ENCODE assay signal across 21 cellular contexts in the genomic region with DNA sequence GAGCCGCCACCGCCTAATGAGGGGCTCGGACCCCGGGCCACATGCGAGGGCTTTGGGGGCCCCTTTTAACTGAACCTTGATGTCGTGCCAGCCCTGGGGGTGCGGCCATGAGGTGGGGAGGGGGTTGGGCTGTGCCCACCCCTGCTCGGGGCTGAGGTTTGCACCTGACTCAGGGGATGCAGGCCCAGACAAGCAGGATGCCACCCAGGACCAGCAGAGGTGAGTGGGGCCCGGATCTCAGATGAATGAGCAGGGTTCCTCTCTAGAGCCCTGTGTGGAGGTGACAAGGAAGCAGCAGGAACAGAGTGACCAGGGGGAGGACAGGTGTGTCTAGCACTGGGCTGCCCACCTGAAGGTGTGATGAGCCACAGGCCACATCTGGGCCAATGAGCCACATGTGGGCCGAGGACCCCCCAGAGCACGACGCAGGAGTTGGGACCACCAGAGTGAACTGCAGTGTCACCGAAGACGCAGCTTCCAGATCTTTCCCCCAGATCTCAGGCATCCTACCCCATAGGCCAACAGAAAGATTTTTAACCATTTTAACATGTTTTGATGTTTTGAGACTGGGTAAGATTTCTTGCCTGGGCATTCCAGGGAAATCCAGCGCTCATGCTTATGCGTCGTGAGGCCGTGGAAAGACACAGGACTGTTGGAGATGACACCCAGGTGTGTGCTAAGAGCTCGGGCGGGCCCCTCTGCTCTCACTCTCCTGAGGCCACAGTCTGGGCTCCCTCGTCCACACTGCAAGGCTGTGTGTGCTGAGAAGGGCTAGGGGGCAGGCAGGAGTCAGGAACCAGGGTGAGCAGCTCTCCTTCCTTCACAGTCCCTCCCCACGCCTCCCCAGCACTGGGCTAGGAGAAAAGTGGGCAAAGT.
A peak's percentile ranks its signal among the peaks of the same experiment; 100 is the strongest.
DNase-seq lines count a peak whose midpoint lies in the region; ATAC-seq and TF ChIP-seq lines count a peak whose summit lies in the region.
"Had no signal": no experiment of that assay in that cellular context is flagged by ENCODE, and none has a peak within 500 bp of the region (broad histone marks: within the 10 kb centered on the region; RNA-seq: fewer than 3 reads in every experiment).

No MANE protein-coding gene starts in this region.

- H3K36me3 Mint-ChIP-seq in Caco-2 (ENCODE audit: insufficient read depth, unreplicated experiment): no peaks in the 10 kb centered on the region
- no peaks in the 10 kb centered on the region for H3K36me3 Mint-ChIP-seq in neural crest cell (ENCODE audit: low read depth)
- H3K36me3 Mint-ChIP-seq in endothelial cell (ENCODE audit: low read depth, unreplicated experiment): no peaks in the 10 kb centered on the region
- H3K36me3 Mint-ChIP-seq: activated naive CD4-positive, alpha-beta T cell treated with anti-CD3 and anti-CD28 coated beads, Interleukin-2, amount 10 ng/mL, durations not matched to agents 7 days and 5 days had no signal

- no peaks in the 10 kb centered on the region for H3K27me3 ChIP-seq in Caco-2 (replicated peaks; ENCODE audit: control insufficient read depth, insufficient read depth, low read length)
- H3K27me3 ChIP-seq: breast epithelium, sigmoid colon, thyroid gland had no signal

- no peak overlapping the region for H3K4me3 Mint-ChIP-seq in Caco-2 (ENCODE audit: unreplicated experiment)
- H3K4me3 Mint-ChIP-seq in neural crest cell: no peak overlapping the region
- H3K4me3 Mint-ChIP-seq in endothelial cell (ENCODE audit: unreplicated experiment): no peak overlapping the region
- H3K4me3 Mint-ChIP-seq: activated naive CD4-positive, alpha-beta T cell treated with anti-CD3 and anti-CD28 coated beads, Interleukin-2, amount 10 ng/mL, durations not matched to agents 7 days and 5 days; naive thymus-derived CD8-positive, alpha-beta T cell; stimulated activated naive CD8-positive, alpha-beta T cell treated with anti-CD3 and anti-CD28 coated beads, Interleukin-15, amount 100 ng/mL, for 72 hours had no signal

- intact Hi-C loops in Caco-2 (cut with micrococcal nuclease; ENCODE audit: unreplicated experiment): loop anchor here (1.0 to 5.0 kb wide), 3 partner anchors 9 to 102 kb away; no protein-coding TSS in a partner anchor

- H3K4me1 ChIP-seq in Caco-2: peaks cover 27% of the 10 kb centered on the region; the same call in 1 of the 2 replicates
- H3K4me1 ChIP-seq: breast epithelium, sigmoid colon had no signal

- BruUV-seq in Caco-2 (replicated peaks; lab: Mats Ljungman, UMichigan): no TSS peak

- H3K27me3 Mint-ChIP-seq in Caco-2 (ENCODE audit: insufficient read depth, unreplicated experiment): no peaks in the 10 kb centered on the region
- no peaks in the 10 kb centered on the region for H3K27me3 Mint-ChIP-seq in neural crest cell (ENCODE audit: low read depth)
- peaks cover 5% of the 10 kb centered on the region for H3K27me3 Mint-ChIP-seq in endothelial cell (ENCODE audit: unreplicated experiment)
- H3K27me3 Mint-ChIP-seq: activated naive CD4-positive, alpha-beta T cell treated with anti-CD3 and anti-CD28 coated beads, Interleukin-2, amount 10 ng/mL, durations not matched to agents 7 days and 5 days had no signal

- peak; percentile 53 to 74 for DNase-seq in Caco-2
- peak; percentile 96 for DNase-seq in SK-N-DZ (ENCODE audit: low spot score)
- DNase-seq in iPS-NIHi11 (ENCODE audit: low spot score): peak; percentile 48
- no peak for DNase-seq in neural crest cell (ENCODE audit: low read depth, low spot score)
- no peak for DNase-seq in endothelial cell (ENCODE audit: low spot score)
- no peak for DNase-seq in NCI-H2107 treated with DMSO at 0.1 percent for 48 hours (lab: John Stamatoyannopoulos, UW; ENCODE audit: unreplicated experiment)
- DNase-seq: activated CD4-positive, alpha-beta T cell treated with anti-CD3 and anti-CD28 coated beads, Interleukin-2, amount 50 U/mL, for 1 hour; activated naive CD4-positive, alpha-beta T cell treated with anti-CD3 and anti-CD28 coated beads, Interleukin-2, amount 10 ng/mL, durations not matched to agents 7 days and 5 days; amygdala; DND-41; naive thymus-derived CD8-positive, alpha-beta T cell; NCI-H1048; NCI-H1694 treated with DMSO at 0.1 percent for 48 hours; sigmoid colon; SK-N-SH; stimulated activated CD4-positive, alpha-beta T cell treated with anti-CD3 and anti-CD28 coated beads, Interleukin-15, amount 100 ng/mL, for 24 hours; stimulated activated naive CD8-positive, alpha-beta T cell treated with anti-CD3 and anti-CD28 coated beads, Interleukin-15, amount 100 ng/mL, for 72 hours; thyroid gland had no signal

- H3K27ac Mint-ChIP-seq in Caco-2 (ENCODE audit: unreplicated experiment) (no peak overlapping the region), neural crest cell (ENCODE audit: unreplicated experiment) (peak overlapping the region; percentile 59), endothelial cell (ENCODE audit: unreplicated experiment) (no peak overlapping the region)
- H3K27ac Mint-ChIP-seq: activated naive CD4-positive, alpha-beta T cell treated with anti-CD3 and anti-CD28 coated beads, Interleukin-2, amount 10 ng/mL, durations not matched to agents 7 days and 5 days; naive thymus-derived CD8-positive, alpha-beta T cell; stimulated activated naive CD8-positive, alpha-beta T cell treated with anti-CD3 and anti-CD28 coated beads, Interleukin-15, amount 100 ng/mL, for 72 hours had no signal

- H3K4me1 Mint-ChIP-seq in Caco-2 (ENCODE audit: low read depth, unreplicated experiment) (peaks cover 22% of the 10 kb centered on the region), neural crest cell (peaks cover 28% of the 10 kb centered on the region), endothelial cell (ENCODE audit: unreplicated experiment) (peaks cover 32% of the 10 kb centered on the region)
- H3K4me1 Mint-ChIP-seq: activated naive CD4-positive, alpha-beta T cell treated with anti-CD3 and anti-CD28 coated beads, Interleukin-2, amount 10 ng/mL, durations not matched to agents 7 days and 5 days; naive thymus-derived CD8-positive, alpha-beta T cell; stimulated activated naive CD8-positive, alpha-beta T cell treated with anti-CD3 and anti-CD28 coated beads, Interleukin-15, amount 100 ng/mL, for 72 hours had no signal

- CTCF ChIA-PET in Caco-2 (lab: Charles Lee): no interaction called here

- H3K4me3 ChIP-seq in Caco-2 (ENCODE audit: low read depth, low read length): no peak overlapping the region
- H3K4me3 ChIP-seq: breast epithelium, sigmoid colon, thyroid gland had no signal

- no peaks in the 10 kb centered on the region for H3K9me3 ChIP-seq in Caco-2
- H3K9me3 ChIP-seq: breast epithelium, sigmoid colon, SK-N-SH, thyroid gland had no signal

- TF ChIP-seq CTCF in Caco-2 (IDR thresholded peaks at IDR 0.05; ENCODE audit: insufficient read depth in 1 of 2, low read depth in 1 of 2, low read length in 1 of 2, severe bottlenecking in 1 of 2, unreplicated experiment in 1 of 2) (peak in 1 of 2 experiments; percentile 37), neural crest cell (conservative IDR thresholded peaks at IDR 0.05) (no peak), endothelial cell (IDR thresholded peaks at IDR 0.05; ENCODE audit: unreplicated experiment) (no peak)

- H3K9me3 Mint-ChIP-seq in Caco-2 (ENCODE audit: unreplicated experiment) (no peaks in the 10 kb centered on the region), neural crest cell (peaks cover 4% of the 10 kb centered on the region), endothelial cell (ENCODE audit: unreplicated experiment) (no peaks in the 10 kb centered on the region)
- H3K9me3 Mint-ChIP-seq: activated naive CD4-positive, alpha-beta T cell treated with anti-CD3 and anti-CD28 coated beads, Interleukin-2, amount 10 ng/mL, durations not matched to agents 7 days and 5 days; stimulated activated naive CD8-positive, alpha-beta T cell treated with anti-CD3 and anti-CD28 coated beads, Interleukin-15, amount 100 ng/mL, for 72 hours had no signal

- ATAC-seq in GM21360 (IDR thresholded peaks at IDR 0.05; ENCODE audit: unreplicated experiment): no peak
- no peak for ATAC-seq in GM21529 (IDR thresholded peaks at IDR 0.05; ENCODE audit: unreplicated experiment)
- ATAC-seq: naive thymus-derived CD8-positive, alpha-beta T cell; stimulated activated naive CD8-positive, alpha-beta T cell treated with anti-CD3 and anti-CD28 coated beads, Interleukin-15, amount 100 ng/mL, for 72 hours had no signal

- no peaks in the 10 kb centered on the region for H3K36me3 ChIP-seq in Caco-2 (ENCODE audit: control insufficient read depth, insufficient read depth, low read length)
- H3K36me3 ChIP-seq: breast epithelium, sigmoid colon, thyroid gland had no signal

- POLR2A ChIA-PET in Caco-2 (lab: Charles Lee): no interaction called here

Comparison
In these comparisons a context has a peak if more than half of its experiments do, and no peak if none do; other contexts are left out.
1. DNase-seq: peak in Caco-2 (2 of 2), SK-N-DZ (single experiment) and iPS-NIHi11 (single experiment); none in neural crest cell (single experiment), endothelial cell (single experiment) and NCI-H2107 treated with DMSO at 0.1 percent for 48 hours (single experiment).